In the genomic region with DNA sequence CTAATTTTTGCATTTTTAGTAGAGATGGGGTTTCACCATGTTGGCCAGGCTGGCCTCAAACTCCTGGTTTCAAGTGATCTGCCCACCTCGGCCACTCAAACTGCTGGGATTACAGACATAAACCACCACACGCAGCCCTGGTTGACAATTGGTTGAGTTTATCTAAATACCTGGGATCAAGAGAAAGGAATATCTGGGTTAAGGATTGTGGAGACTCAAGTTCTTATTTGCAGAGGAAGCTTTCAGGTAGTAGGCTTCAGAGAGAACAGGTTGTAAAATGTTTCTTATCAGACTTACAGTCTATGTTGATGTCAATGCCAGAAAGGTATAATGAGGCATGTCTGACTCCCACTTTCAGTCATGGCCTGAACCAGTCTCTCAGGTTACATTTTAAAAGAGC, we compare ENCODE assay signal across 19 cellular contexts. TPM values are rescaled to one million over a fixed set of nuclear protein-coding genes. Genes with fewer than 3 reads are reported as not detected.
DNase-seq lines count a peak whose midpoint lies in the region; TF ChIP-seq lines count a peak whose summit lies in the region.
"Had no signal": no experiment of that assay in that cellular context is flagged by ENCODE, and none has a peak within 500 bp of the region (broad histone marks: within the 10 kb centered on the region; RNA-seq: fewer than 3 reads in every experiment).

No MANE protein-coding gene starts in this region.

- H3K36me3 ChIP-seq in hepatocyte (replicated peaks; ENCODE audit: insufficient read depth, low read depth) (no peaks in the 10 kb centered on the region), neural progenitor cell (peaks cover 4% of the 10 kb centered on the region)
- H3K36me3 ChIP-seq: BE2C, BLaER1 had no signal

- H3K4me1 ChIP-seq in hepatocyte (ENCODE audit: insufficient read depth) (no peaks in the 10 kb centered on the region), neural progenitor cell (no peaks in the 10 kb centered on the region)
- H3K4me1 ChIP-seq: BE2C had no signal

- H3K27ac ChIP-seq in VCaP = peak overlapping the region; percentile 21; the same call in 1 of the 2 replicates
- no peak overlapping the region for H3K27ac ChIP-seq in hepatocyte
- no peak overlapping the region for H3K27ac ChIP-seq in neural progenitor cell
- H3K27ac ChIP-seq: BLaER1 had no signal

- H3K79me2 ChIP-seq in hepatocyte (no peaks in the 10 kb centered on the region), neural progenitor cell (ENCODE audit: low read depth) (no peaks in the 10 kb centered on the region)

- DNase-seq in hepatocyte (ENCODE audit: low spot score) = peak; percentile 23
- DNase-seq in NCI-H1105 treated with DMSO at 0.1 percent for 48 hours (lab: John Stamatoyannopoulos, UW) = no peak
- no peak for DNase-seq in stimulated activated CD4-positive, alpha-beta T cell treated with anti-CD3 and anti-CD28 coated beads, Interleukin-4, amount 100 ng/mL, for 24 hours
- no peak for DNase-seq in neural progenitor cell (ENCODE audit: low spot score)
- DNase-seq: 8988T; ACHN; BE2C; C1 segment of cervical spinal cord; Calu3; CD4-positive, alpha-beta memory T cell; CD4-positive, CD25-positive, alpha-beta regulatory T cell; CD8-positive, alpha-beta memory T cell; COR-L47; DMS79 treated with DMSO at 0.1 percent for 48 hours; GF-D8 had no signal

- H3F3A ChIP-seq in neural progenitor cell (ENCODE audit: low read depth) = peaks cover 1% of the 10 kb centered on the region

- WGBS in hepatocyte (ENCODE audit: low lambda C conversion rate, missing lambda C conversion rate) = 37% methylated on average over 2 of the region's 2 CpGs

- H3K4me3 ChIP-seq in hepatocyte (no peak overlapping the region), neural progenitor cell (no peak overlapping the region)
- H3K4me3 ChIP-seq: BLaER1 had no signal

- H3K27me3 ChIP-seq in hepatocyte (no peaks in the 10 kb centered on the region), neural progenitor cell (no peaks in the 10 kb centered on the region)
- H3K27me3 ChIP-seq: BE2C, BLaER1 had no signal

- TF ChIP-seq CTCF in VCaP (conservative IDR thresholded peaks at IDR 0.05) (no peak), hepatocyte (IDR thresholded peaks at IDR 0.05; ENCODE audit: poor library complexity) (no peak), neural progenitor cell (IDR thresholded peaks at IDR 0.05) (no peak)

- no peak overlapping the region for H3K4me3 Mint-ChIP-seq in neural progenitor cell
- H3K4me3 Mint-ChIP-seq: CD14-positive monocyte; CD4-positive, alpha-beta memory T cell; CD4-positive, CD25-positive, alpha-beta regulatory T cell; CD8-positive, alpha-beta memory T cell had no signal

- peaks cover 7% of the 10 kb centered on the region for H3K9me3 Mint-ChIP-seq in neural progenitor cell
- H3K9me3 Mint-ChIP-seq: CD8-positive, alpha-beta memory T cell had no signal

- no peaks in the 10 kb centered on the region for H4K20me1 ChIP-seq in hepatocyte (ENCODE audit: insufficient read depth, poor library complexity, severe bottlenecking)
- H4K20me1 ChIP-seq in neural progenitor cell (ENCODE audit: low read depth) = no peaks in the 10 kb centered on the region
- H4K20me1 ChIP-seq: BLaER1 had no signal

- no peaks in the 10 kb centered on the region for H3K9me2 ChIP-seq in hepatocyte (replicated peaks; ENCODE audit: insufficient read depth)

- H3K9me3 ChIP-seq in hepatocyte (ENCODE audit: low read depth) = no peaks in the 10 kb centered on the region
- H3K9me3 ChIP-seq in neural progenitor cell (ENCODE audit: low read depth) = peaks cover 13% of the 10 kb centered on the region
- H3K9me3 ChIP-seq: BE2C had no signal

- H2AFZ ChIP-seq in hepatocyte = no peak overlapping the region
- H2AFZ ChIP-seq in neural progenitor cell (replicated peaks) = no peak overlapping the region

- no peaks in the 10 kb centered on the region for H3K27me3 Mint-ChIP-seq in neural progenitor cell (ENCODE audit: insufficient read depth, low read depth)
- H3K27me3 Mint-ChIP-seq: CD4-positive, alpha-beta memory T cell had no signal

- H3K4me2 ChIP-seq in hepatocyte = no peak overlapping the region
- H3K4me2 ChIP-seq in neural progenitor cell = no peak overlapping the region
- H3K4me2 ChIP-seq: BLaER1 had no signal

- no peaks in the 10 kb centered on the region for H3K4me1 Mint-ChIP-seq in neural progenitor cell

- H3K27ac Mint-ChIP-seq in neural progenitor cell = no peak overlapping the region
- H3K27ac Mint-ChIP-seq: CD14-positive monocyte; CD4-positive, alpha-beta memory T cell; CD4-positive, CD25-positive, alpha-beta regulatory T cell; CD8-positive, alpha-beta memory T cell had no signal

- no peaks in the 10 kb centered on the region for H3K36me3 Mint-ChIP-seq in neural progenitor cell
- H3K36me3 Mint-ChIP-seq: CD14-positive monocyte; CD4-positive, alpha-beta memory T cell had no signal

- H3K9ac ChIP-seq in neural progenitor cell = no peak overlapping the region
- H3K9ac ChIP-seq: BLaER1 had no signal

RNA-seq across cellular contexts. Expression of gene TMEM254, which starts 5.9 kb away (rescaled TPM):
- total RNA-seq in hepatocyte (17.1 and 22.1 TPM in 2 replicates), neural progenitor cell (ENCODE audit: low replicate concordance) (27.5 and 34.6 TPM in 2 replicates)
- polyA plus RNA-seq in hepatocyte = 29.6 and 33.7 TPM in 2 replicates

RNA-seq across cellular contexts. Expression of gene PLAC9, which starts 59.9 kb away (rescaled TPM):
- 11.4 and 14.8 TPM in 2 replicates for total RNA-seq in hepatocyte
- polyA plus RNA-seq in hepatocyte = 83.3 and 92.9 TPM in 2 replicates
- total RNA-seq in neural progenitor cell (ENCODE audit: low replicate concordance) = not detected in 2 replicates
- total RNA-seq: A673; Calu3; CD4-positive, alpha-beta memory T cell; CD4-positive, CD25-positive, alpha-beta regulatory T cell; CD8-positive, alpha-beta memory T cell had no signal
- polyA plus RNA-seq: CD14-positive monocyte; CD8-positive, alpha-beta memory T cell had no signal

Comparison
In these comparisons a context has a peak if more than half of its experiments do, and no peak if none do; other contexts are left out.
1. RNA of gene PLAC9, which starts 59.9 kb away (total RNA-seq): 11.4 to 14.8 TPM in hepatocyte; not detected in neural progenitor cell; every median in the first group is over 10 times any median in the second.